8 cellular contexts compared by ENCODE assay signal in genomic region chr14:21268612-21269251, GRCh38. TPM values are rescaled to one million over a fixed set of nuclear protein-coding genes. Genes with fewer than 3 reads are reported as not detected.
DNase-seq lines count a peak whose midpoint lies in the region; ATAC-seq and TF ChIP-seq lines count a peak whose summit lies in the region.

No MANE protein-coding gene starts in this region.

- no peak for TF ChIP-seq CTCF in heart right ventricle (IDR thresholded peaks at IDR 0.05)

- H3K27ac ChIP-seq in heart right ventricle (peak overlapping the region; percentile 83 to 97 (median 92)), rectal smooth muscle tissue (ENCODE audit: low read depth, low read length) (peak overlapping the region; percentile 89)

- ATAC-seq in activated naive CD4-positive, alpha-beta T cell treated with anti-CD3 and anti-CD28 coated beads, Interleukin-2, amount 50 U/mL, for 72 hours = no peak
- ATAC-seq in heart right ventricle = peak in 5 of 8 donors; percentile 4 to 40 (median 16)
- no peak for ATAC-seq in HG02981 (IDR thresholded peaks at IDR 0.05; ENCODE audit: unreplicated experiment)

- intact Hi-C loops in heart right ventricle (cut with DNase I) = loop anchor here in 3 of 10 donors (1.0 to 10.0 kb wide), 3 partner anchors 20 to 116 kb away; partner anchors contain the start of gene SUPT16H (in 2 of the 3)

- H3K9ac ChIP-seq in rectal smooth muscle tissue (ENCODE audit: low read length) = peak overlapping the region; percentile 97

- peaks cover 4 to 56% (median 50%) of the 10 kb centered on the region in 9 donors for H3K4me1 ChIP-seq in heart right ventricle
- peaks cover 12% of the 10 kb centered on the region for H3K4me1 ChIP-seq in rectal smooth muscle tissue (ENCODE audit: control insufficient read depth, insufficient read depth, low read length)

- H3K9me3 ChIP-seq in heart right ventricle = no peaks in the 10 kb centered on the region

- peaks cover 0 to 42% (median 10%) of the 10 kb centered on the region in 9 donors for H3K36me3 ChIP-seq in heart right ventricle
- peaks cover 7% of the 10 kb centered on the region for H3K36me3 ChIP-seq in rectal smooth muscle tissue (ENCODE audit: control insufficient read depth, insufficient read depth, low read length)

- H3K27me3 ChIP-seq in heart right ventricle = no peaks in the 10 kb centered on the region
- H3K27me3 ChIP-seq in rectal smooth muscle tissue (ENCODE audit: control insufficient read depth, insufficient read depth, low read length) = no peaks in the 10 kb centered on the region

- peak; percentile 32 to 38 for DNase-seq in stimulated activated CD4-positive, alpha-beta T cell treated with anti-CD3 and anti-CD28 coated beads, Interleukin-2, amount 100 ng/mL, for 24 hours
- DNase-seq in stimulated activated CD4-positive, alpha-beta T cell treated with anti-CD3 and anti-CD28 coated beads, Interleukin-2, amount 100 ng/mL, for 48 hours = no peak
- DNase-seq in NCI-H226 = peak; percentile 9
- peak in 1 of 2 donors; percentile 33 for DNase-seq in activated naive CD4-positive, alpha-beta T cell treated with anti-CD3 and anti-CD28 coated beads, Interleukin-2, amount 50 U/mL, for 72 hours (ENCODE audit: low spot score in 2 of 2)
- peak in 1 of 2 donors; percentile 40 for DNase-seq in heart right ventricle
- DNase-seq in germinal center (ENCODE audit: low spot score) = no peak

- H3K9me3 Mint-ChIP-seq in activated naive CD4-positive, alpha-beta T cell treated with anti-CD3 and anti-CD28 coated beads, Interleukin-2, amount 50 U/mL, for 72 hours = no peaks in the 10 kb centered on the region

- H3K4me3 ChIP-seq in heart right ventricle (peak overlapping the region; percentile 62 to 97 (median 79)), rectal smooth muscle tissue (ENCODE audit: low read length) (peak overlapping the region; percentile 99)

- H3K36me3 Mint-ChIP-seq in activated naive CD4-positive, alpha-beta T cell treated with anti-CD3 and anti-CD28 coated beads, Interleukin-2, amount 50 U/mL, for 72 hours = peaks cover 31 to 59% of the 10 kb centered on the region in 2 donors

- 0 to 1% methylated on average over 24 of the region's 24 CpGs for WGBS in heart right ventricle, 2 donors

- peak overlapping the region; percentile 96 to 100 for H3K27ac Mint-ChIP-seq in activated naive CD4-positive, alpha-beta T cell treated with anti-CD3 and anti-CD28 coated beads, Interleukin-2, amount 50 U/mL, for 72 hours

RNA-seq across cellular contexts. Expression of gene HNRNPC, which starts 0.5 kb away (rescaled TPM):
- total RNA-seq in activated naive CD4-positive, alpha-beta T cell treated with anti-CD3 and anti-CD28 coated beads, Interleukin-2, amount 50 U/mL, for 72 hours = 1,000 to 10,000 TPM in 1 of 2 donors, 100 to 1,000 TPM in 1; 948 to 1,048 TPM
- 100 to 1,000 TPM; 227 to 300 (median 259) TPM for total RNA-seq in heart right ventricle
- polyA plus RNA-seq in heart right ventricle = 100 to 1,000 TPM; 320 to 358 TPM

RNA-seq across cellular contexts. Expression of gene RPGRIP1, which starts 11.2 kb away (rescaled TPM):
- total RNA-seq in activated naive CD4-positive, alpha-beta T cell treated with anti-CD3 and anti-CD28 coated beads, Interleukin-2, amount 50 U/mL, for 72 hours = not detected
- under 1 TPM in 9 of 10 donors, not detected in 1; 0.12 to 0.85 (median 0.34) TPM for total RNA-seq in heart right ventricle
- polyA plus RNA-seq in heart right ventricle = under 1 TPM; 0.19 to 0.73 TPM

Comparison
In these comparisons a context has a peak if more than half of its experiments do, and no peak if none do; other contexts are left out.
1. DNase-seq: peak in stimulated activated CD4-positive, alpha-beta T cell treated with anti-CD3 and anti-CD28 coated beads, Interleukin-2, amount 100 ng/mL, for 24 hours (2 of 2) and NCI-H226 (single experiment); none in stimulated activated CD4-positive, alpha-beta T cell treated with anti-CD3 and anti-CD28 coated beads, Interleukin-2, amount 100 ng/mL, for 48 hours (0 of 2) and germinal center (single experiment).
2. ATAC-seq: peak in heart right ventricle (5 of 8); none in activated naive CD4-positive, alpha-beta T cell treated with anti-CD3 and anti-CD28 coated beads, Interleukin-2, amount 50 U/mL, for 72 hours (0 of 2) and HG02981 (single experiment).